Comparison of ENCODE assay signal across 17 cellular contexts in genomic region chr4:54661686-54662085, GRCh38. TPM values are rescaled to one million over a fixed set of nuclear protein-coding genes. Genes with fewer than 3 reads are reported as not detected.
DNase-seq lines count a peak whose midpoint lies in the region; ATAC-seq and TF ChIP-seq lines count a peak whose summit lies in the region.
"Had no signal": no experiment of that assay in that cellular context is flagged by ENCODE, and none has a peak within 500 bp of the region (broad histone marks: within the 10 kb centered on the region; RNA-seq: fewer than 3 reads in every experiment).

No MANE protein-coding gene starts in this region.

- no peak overlapping the region for H3K9ac ChIP-seq in IMR-90 (ENCODE audit: low read depth, low read length)
- H3K9ac ChIP-seq: BLaER1 had no signal

- peak overlapping the region; percentile 42 to 79; a peak in 2 of 4 replicates for H4K8ac ChIP-seq in IMR-90 (ENCODE audit: low read depth in 2 of 2, low read length in 2 of 2)

- TF ChIP-seq RAD21 in IMR-90 (IDR thresholded peaks at IDR 0.05; ENCODE audit: low read length), result no peak

- no peak overlapping the region; the same call in 1 of the 2 replicates for H3K18ac ChIP-seq in IMR-90 (ENCODE audit: low read depth, low read length)

- H4K5ac ChIP-seq in IMR-90 (ENCODE audit: low read depth, low read length), result no peak overlapping the region; the same call in 1 of the 2 replicates

- no peak overlapping the region; the same call in 1 of the 2 replicates for H3K56ac ChIP-seq in IMR-90 (ENCODE audit: extremely low read depth, insufficient read depth, low read length)

- H3K27ac ChIP-seq in IMR-90 (ENCODE audit: insufficient read depth, low read length) (peak overlapping the region; percentile 82; the same call in 1 of the 2 replicates), brain microvascular endothelial cell (peak overlapping the region; percentile 99)
- H3K27ac ChIP-seq: BLaER1, upper lobe of right lung had no signal

- dilution Hi-C loops in IMR-90 (cut with HindIII; ENCODE audit: low sequenced_read_pairs, unreplicated experiment), result no loop called here

- DNase-seq in AG08396 (ENCODE audit: low spot score) (peak; percentile 76), IMR-90 (peak; percentile 92), brain microvascular endothelial cell (peak; percentile 95), kidney epithelial cell (ENCODE audit: low read depth) (peak; percentile 14), HEK293T (ENCODE audit: extremely low spot score) (no peak), NCI-H446 treated with DMSO at 0.1 percent for 48 hours (lab: John Stamatoyannopoulos, UW) (no peak)
- no peak for DNase-seq in stimulated activated naive CD8-positive, alpha-beta T cell treated with anti-CD3 and anti-CD28 coated beads, Interleukin-15, Interleukin-2, amounts not matched to agents 100 U/mL and 50 U/mL, for 24 hours
- DNase-seq: activated B cell treated with CpG ODN at 0.5 μM for 24 hours; activated T-cell treated with anti-CD3 and anti-CD28 coated beads, Interleukin-2, amount 50 U/mL, for 1 hour; aorta; NCI-H1048; NCI-H510A; SHP77; upper lobe of right lung had no signal

- no peak overlapping the region for H3K23ac ChIP-seq in IMR-90 (ENCODE audit: low read depth, low read length)

- in situ Hi-C loops in IMR-90 (cut with MboI; ENCODE audit: low sequenced_read_pairs) (no loop called here), brain microvascular endothelial cell (cut with HindIII; ENCODE audit: low pct_ligation_motif_present, low sequenced_read_pairs) (no loop called here)

- H2BK120ac ChIP-seq in IMR-90 (ENCODE audit: low read depth, low read length), result peak overlapping the region; percentile 83

- 20% methylated on average over 1 of the region's 4 CpGs; no CpG with 5 or more reads in 1 of the 2 experiments for WGBS in IMR-90 (ENCODE audit: extremely low coverage in 2 of 2, insufficient read length in 1 of 2), 2 experiments

- POLR2A ChIA-PET in IMR-90 (lab: Charles Lee; ENCODE audit: unreplicated experiment), result interaction anchor here (0.8 kb wide), 1 partner anchor 18 kb away, joined by 3 read pairs; no protein-coding TSS in a partner anchor
- POLR2A ChIA-PET in HEK293T (lab: Yijun Ruan, JAX), result no interaction called here

- H4K91ac ChIP-seq in IMR-90 (ENCODE audit: insufficient read depth, low read depth, low read length), result peak overlapping the region; percentile 77

- peak; percentile 56 for ATAC-seq in IMR-90 (ENCODE audit: low read depth)
- no peak for ATAC-seq in GM21825 (IDR thresholded peaks at IDR 0.05; ENCODE audit: unreplicated experiment)
- ATAC-seq in stimulated activated naive CD8-positive, alpha-beta T cell treated with anti-CD3 and anti-CD28 coated beads, Interleukin-15, Interleukin-2, amounts not matched to agents 100 U/mL and 50 U/mL, for 24 hours, result no peak
- ATAC-seq: natural killer cell treated with Interleukin-12 subunit alpha and Interleukin-12 subunit beta and Interleukin-15 and Interleukin-18, amount 100 ng/mL, for 72 hours; upper lobe of right lung had no signal

- intact Hi-C loops in IMR-90 (cut with micrococcal nuclease), result loop anchor here (5.0 kb wide), 1 partner anchor 279 kb away; no protein-coding TSS in a partner anchor

- peak overlapping the region; percentile 24; the same call in 1 of the 2 replicates for H3K4me2 ChIP-seq in IMR-90 (ENCODE audit: low read depth, low read length)
- H3K4me2 ChIP-seq: BLaER1 had no signal

- H2BK15ac ChIP-seq in IMR-90 (ENCODE audit: low read depth, low read length), result peak overlapping the region; percentile 95; the same call in 1 of the 3 replicates

- CTCF ChIA-PET in IMR-90 (lab: Yijun Ruan, JAX), result interaction anchor here (1.0 to 1.4 kb wide), 2 partner anchors 225 to 299 kb away, joined by 4 to 6 read pairs; no protein-coding TSS in a partner anchor
- CTCF ChIA-PET in HEK293T (lab: Yijun Ruan, JAX), result interaction anchor here (1.1 kb wide), 1 partner anchor 684 kb away, joined by 3 read pairs; no protein-coding TSS in a partner anchor

- no peak overlapping the region for H2AK9ac ChIP-seq in IMR-90 (replicated peaks; ENCODE audit: low read depth, low read length, poor library complexity)

- H4K20me1 ChIP-seq in IMR-90 (ENCODE audit: insufficient read depth, low read length), result peaks cover 4% of the 10 kb centered on the region; the same call in 1 of the 2 replicates

- H2AK5ac ChIP-seq in IMR-90 (ENCODE audit: low read depth, low read length), result peak overlapping the region; percentile 92; the same call in 1 of the 2 replicates

- H3K9me3 ChIP-seq in IMR-90 (ENCODE audit: control insufficient read depth, insufficient read depth, low read length), result no peaks in the 10 kb centered on the region
- H3K9me3 ChIP-seq: BLaER1, upper lobe of right lung had no signal

- H3K79me1 ChIP-seq in IMR-90 (ENCODE audit: low read depth in 1 of 2, low read length in 2 of 2), result peaks cover 18 to 40% of the 10 kb centered on the region in 2 experiments; a peak in 3 of 4 replicates

- peaks cover 7% of the 10 kb centered on the region for H3K9me1 ChIP-seq in IMR-90 (ENCODE audit: insufficient read depth, low read length)

- TF ChIP-seq CTCF in IMR-90 (conservative IDR thresholded peaks at IDR 0.05; ENCODE audit: low read depth, low read length) (no peak), brain microvascular endothelial cell (IDR thresholded peaks at IDR 0.05; ENCODE audit: low read depth, low read length, missing control alignments) (no peak), kidney epithelial cell (IDR thresholded peaks at IDR 0.05; ENCODE audit: insufficient read depth, low read length, poor library complexity, severe bottlenecking) (no peak)

- no peak overlapping the region for H2AFZ ChIP-seq in IMR-90 (replicated peaks; ENCODE audit: low read length, poor library complexity)

- peak overlapping the region; percentile 83 for H2BK5ac ChIP-seq in IMR-90 (ENCODE audit: low read depth, low read length, poor library complexity, severe bottlenecking)

- no TSS peak for BruUV-seq in IMR-90 (replicated peaks; lab: Mats Ljungman, UMichigan)

- H3K36me3 ChIP-seq in IMR-90 (ENCODE audit: control insufficient read depth, insufficient read depth, low read length) (no peaks in the 10 kb centered on the region), brain microvascular endothelial cell (replicated peaks) (no peaks in the 10 kb centered on the region), kidney epithelial cell (ENCODE audit: control insufficient read depth, insufficient read depth, low read length) (no peaks in the 10 kb centered on the region)
- H3K36me3 ChIP-seq: BLaER1, upper lobe of right lung had no signal

- peak overlapping the region; percentile 80 for H3K4ac ChIP-seq in IMR-90 (ENCODE audit: low read depth, low read length)

- peaks cover 16% of the 10 kb centered on the region for H3K4me1 ChIP-seq in IMR-90 (ENCODE audit: control insufficient read depth, insufficient read depth, low read length)

- H3K4me3 ChIP-seq in IMR-90 (ENCODE audit: insufficient read depth, low read depth, low read length) (no peak overlapping the region), brain microvascular endothelial cell (ENCODE audit: low read depth, low read length) (no peak overlapping the region), kidney epithelial cell (ENCODE audit: low read depth, low read length) (no peak overlapping the region)
- H3K4me3 ChIP-seq: BLaER1, upper lobe of right lung had no signal

- H3K27me3 ChIP-seq in IMR-90 (ENCODE audit: control insufficient read depth, insufficient read depth, low read length) (peaks cover 13% of the 10 kb centered on the region), brain microvascular endothelial cell (replicated peaks) (no peaks in the 10 kb centered on the region), kidney epithelial cell (ENCODE audit: control insufficient read depth, insufficient read depth, low read length) (peaks cover 29% of the 10 kb centered on the region)

- peak overlapping the region; percentile 42; the same call in 1 of the 2 replicates for H3K14ac ChIP-seq in IMR-90 (replicated peaks; ENCODE audit: low read depth, low read length)

- H2BK20ac ChIP-seq in IMR-90 (ENCODE audit: low read depth, low read length), result peak overlapping the region; percentile 81

- no peak for TF ChIP-seq POLR2A in IMR-90 (IDR thresholded peaks at IDR 0.05; ENCODE audit: low read depth, low read length)

TF ChIP-seq in IMR-90, 13 proteins besides CTCF, POLR2A, EP300 and RAD21 (continues in another document):
- TF ChIP-seq MXI1 (IDR thresholded peaks at IDR 0.05; ENCODE audit: borderline replicate concordance, low read depth, low read length), result no peak
- no peak for TF ChIP-seq RFX5 (IDR thresholded peaks at IDR 0.05; ENCODE audit: low read depth, low read length)
- no peak for TF ChIP-seq CEBPB (IDR thresholded peaks at IDR 0.05; ENCODE audit: low read depth, low read length)
- peak; percentile 61; the same call in 1 of the 2 replicates for TF ChIP-seq FOS (IDR thresholded peaks at IDR 0.05; ENCODE audit: low read depth, low read length)

TF ChIP-seq in HEK293T, 16 proteins besides CTCF, POLR2A, EP300 and RAD21:
- TF ChIP-seq FOXM1 (IDR thresholded peaks at IDR 0.05; ENCODE audit: borderline replicate concordance) (no peak), CTBP1 (IDR thresholded peaks at IDR 0.05; ENCODE audit: borderline replicate concordance) (no peak), FOXA1 (IDR thresholded peaks at IDR 0.05) (no peak), SP1 (IDR thresholded peaks at IDR 0.05) (no peak), HDGF (IDR thresholded peaks at IDR 0.05; ENCODE audit: borderline replicate concordance) (no peak), BHLHE40 (IDR thresholded peaks at IDR 0.05; ENCODE audit: borderline replicate concordance) (no peak), ZNF384 (IDR thresholded peaks at IDR 0.05) (no peak), NFRKB (IDR thresholded peaks at IDR 0.05) (no peak), FOXK2 (IDR thresholded peaks at IDR 0.05) (no peak), SUZ12 (IDR thresholded peaks at IDR 0.05) (no peak), ARNT (IDR thresholded peaks at IDR 0.05) (no peak), PKNOX1 (IDR thresholded peaks at IDR 0.05) (no peak), ELF4 (IDR thresholded peaks at IDR 0.05) (no peak), TARDBP (IDR thresholded peaks at IDR 0.05) (no peak)

RNA-seq across cellular contexts. Expression of gene KIT, which starts 3.9 kb away (rescaled TPM):
- total RNA-seq in IMR-90 (2012; rRNA removed) (5.9 and 6.9 TPM in 2 replicates), kidney epithelial cell (0.34 and 1.7 TPM in 2 replicates)
- polyA plus RNA-seq in IMR-90 (2012; rRNA removed), result 2.9 and 3.3 TPM in 2 replicates
- polyA plus RNA-seq in IMR-90 (2012; cell fraction: cytosol; rRNA removed), result 4.5 and 4.9 TPM in 2 replicates
- polyA plus RNA-seq in IMR-90 (2012; cell fraction: nucleus; rRNA removed; ENCODE audit: low replicate concordance), result 11.2 and 13.0 TPM in 2 replicates
- total RNA-seq: activated B cell treated with CpG ODN at 0.5 μM for 24 hours had no signal

Comparison
In these comparisons a context has a peak if more than half of its experiments do, and no peak if none do; other contexts are left out.
1. DNase-seq: peak in AG08396 (single experiment), IMR-90 (single experiment), brain microvascular endothelial cell (single experiment) and kidney epithelial cell (single experiment); none in HEK293T (single experiment), stimulated activated naive CD8-positive, alpha-beta T cell treated with anti-CD3 and anti-CD28 coated beads, Interleukin-15, Interleukin-2, amounts not matched to agents 100 U/mL and 50 U/mL, for 24 hours (single experiment) and NCI-H446 treated with DMSO at 0.1 percent for 48 hours (single experiment).